ENCODE assay signal across 10 cellular contexts in genomic region chr9:88660611-88661010, GRCh38.
A peak's percentile ranks its signal among the peaks of the same experiment; 100 is the strongest.
DNase-seq lines count a peak whose midpoint lies in the region; ATAC-seq, FAIRE-seq and TF ChIP-seq lines count a peak whose summit lies in the region.
"Had no signal": no experiment of that assay in that cellular context is flagged by ENCODE, and none has a peak within 500 bp of the region (broad histone marks: within the 10 kb centered on the region; RNA-seq: fewer than 3 reads in every experiment).

No MANE protein-coding gene starts in this region.

- H3K9ac ChIP-seq in Karpas-422 (ENCODE audit: low read length) = no peak overlapping the region
- no peak overlapping the region for H3K9ac ChIP-seq in GM12878 (ENCODE audit: control insufficient read depth, insufficient read depth, low read length)
- H3K9ac ChIP-seq in mesenchymal stem cell (ENCODE audit: low read length) = no peak overlapping the region

- no peak overlapping the region for H3K27ac ChIP-seq in Karpas-422 (ENCODE audit: low read length)
- no peak overlapping the region for H3K27ac ChIP-seq in GM12878 (ENCODE audit: control insufficient read depth, insufficient read depth)
- no peak overlapping the region for H3K27ac ChIP-seq in mesenchymal stem cell (ENCODE audit: low read length, poor library complexity, severe bottlenecking)
- H3K27ac ChIP-seq: heart left ventricle, suprapubic skin had no signal

- in situ Hi-C loops in GM12878 (cut with MboI) = no loop called here

- no peak for FAIRE-seq in GM12878 (lab: Jason Lieb, UNC)
- FAIRE-seq: small intestine had no signal

- TF ChIP-seq EP300 in GM12878 (IDR thresholded peaks at IDR 0.05; ENCODE audit: borderline replicate concordance in 1 of 2, control insufficient read depth in 1 of 2, low read depth in 2 of 2, low read length in 2 of 2) = no peak

- H3K9me3 ChIP-seq in Karpas-422 (ENCODE audit: low read length) (no peaks in the 10 kb centered on the region), GM12878 (replicated peaks; ENCODE audit: control insufficient read depth, insufficient read depth, low read length) (no peaks in the 10 kb centered on the region), mesenchymal stem cell (ENCODE audit: control insufficient read depth, low read length) (peaks cover 5% of the 10 kb centered on the region)
- H3K9me3 ChIP-seq: suprapubic skin had no signal

- H3K36me3 ChIP-seq in GM06990 (ENCODE audit: control insufficient read depth, insufficient read depth, low read length) (no peaks in the 10 kb centered on the region), Karpas-422 (ENCODE audit: insufficient read depth, low read length) (no peaks in the 10 kb centered on the region), GM12878 (ENCODE audit: control insufficient read depth in 2 of 2, insufficient read depth in 2 of 2, low read length in 1 of 2) (no peaks in the 10 kb centered on the region), mesenchymal stem cell (ENCODE audit: control insufficient read depth in 1 of 2, insufficient read depth in 2 of 2, low read depth in 1 of 2, low read length in 2 of 2) (no peaks in the 10 kb centered on the region)
- H3K36me3 ChIP-seq: heart left ventricle, suprapubic skin had no signal

- H3K4ac ChIP-seq in mesenchymal stem cell (ENCODE audit: low read depth in 1 of 2, low read length in 2 of 2) = no peak overlapping the region

- POLR2A ChIA-PET in GM12878 (lab: Charles Lee) = no interaction called here

- H3K18ac ChIP-seq in mesenchymal stem cell (ENCODE audit: low read depth in 1 of 2, low read length in 2 of 2) = peak overlapping the region in 1 of 2 experiments; percentile 57

- no peak overlapping the region for H4K91ac ChIP-seq in mesenchymal stem cell (ENCODE audit: low read length)

- no peaks in the 10 kb centered on the region for H3K4me1 ChIP-seq in Karpas-422 (ENCODE audit: low read length)
- H3K4me1 ChIP-seq in GM12878 (ENCODE audit: control insufficient read depth, insufficient read depth, low read length) = no peaks in the 10 kb centered on the region
- no peaks in the 10 kb centered on the region for H3K4me1 ChIP-seq in mesenchymal stem cell (ENCODE audit: control insufficient read depth, insufficient read depth, low read depth, low read length)

- no peak for ATAC-seq in GM12878
- ATAC-seq: heart left ventricle had no signal

- no peak overlapping the region for H2AK5ac ChIP-seq in mesenchymal stem cell (ENCODE audit: low read length, severe bottlenecking)

- H3K79me1 ChIP-seq in mesenchymal stem cell (replicated peaks; ENCODE audit: low read length, poor library complexity, severe bottlenecking) = no peaks in the 10 kb centered on the region

- H2BK120ac ChIP-seq in mesenchymal stem cell (ENCODE audit: low read depth, low read length) = no peak overlapping the region

- TF ChIP-seq POLR2A in GM12878 (IDR thresholded peaks at IDR 0.05; ENCODE audit: low read depth, low read length) = no peak

- no peak overlapping the region for H4K8ac ChIP-seq in mesenchymal stem cell (ENCODE audit: low read length)

- no peak overlapping the region for H2BK12ac ChIP-seq in mesenchymal stem cell (ENCODE audit: low read length in 2 of 2)

- WGBS in GM12878 (ENCODE audit: insufficient coverage, insufficient replicate concordance, low lambda C conversion rate, missing lambda C conversion rate) = 0% methylated on average over 1 of the region's 1 CpG
- 35% methylated on average over 1 of the region's 1 CpG for WGBS in mesenchymal stem cell

- H3K79me2 ChIP-seq in Karpas-422 (ENCODE audit: low read length) (no peaks in the 10 kb centered on the region), GM12878 (ENCODE audit: control insufficient read depth, insufficient read depth, low read length) (no peaks in the 10 kb centered on the region)

- H4K20me1 ChIP-seq in Karpas-422 (ENCODE audit: insufficient read depth, low read depth, low read length) (no peaks in the 10 kb centered on the region), GM12878 (ENCODE audit: control insufficient read depth, insufficient read depth) (no peaks in the 10 kb centered on the region)

- H2BK5ac ChIP-seq in mesenchymal stem cell (ENCODE audit: low read depth, low read length, poor library complexity, severe bottlenecking) = no peak overlapping the region

- no peaks in the 10 kb centered on the region for H3K9me2 ChIP-seq in Karpas-422 (replicated peaks; ENCODE audit: insufficient read depth, low read length)

- no peak overlapping the region for H3K14ac ChIP-seq in mesenchymal stem cell (ENCODE audit: low read length in 2 of 2)

- SMC1A ChIA-PET in GM12878 (lab: Charles Lee; ENCODE audit: uncharacterized antibody, unreplicated experiment) = no interaction called here

- peak; percentile 39 for TF ChIP-seq CTCF in GM06990 (IDR thresholded peaks at IDR 0.05; ENCODE audit: insufficient read depth, low read length, poor library complexity, severe bottlenecking)
- TF ChIP-seq CTCF in GM12878 (IDR thresholded peaks at IDR 0.05 in 2 of 3, conservative IDR thresholded peaks at IDR 0.05 in 1 of 3; ENCODE audit: control insufficient read depth in 2 of 3, extremely low read depth in 1 of 3, insufficient read depth in 1 of 3, low read depth in 3 of 3, low read length in 3 of 3) = peak in 2 of 3 experiments; percentile 6 to 22; a peak in 4 of 6 replicates

- no peak overlapping the region for H2AFZ ChIP-seq in Karpas-422 (ENCODE audit: low read length)
- H2AFZ ChIP-seq in GM12878 (ENCODE audit: control insufficient read depth, low read depth, low read length) = no peak overlapping the region
- H2AFZ ChIP-seq in mesenchymal stem cell (ENCODE audit: low read depth, low read length) = no peak overlapping the region

- H3K27me3 ChIP-seq in GM06990 (replicated peaks; ENCODE audit: control insufficient read depth, insufficient read depth, low read length) = 0 out of 2 replicates have a peak, but pooled peaks cover 1% of the 10 kb centered on the region
- H3K27me3 ChIP-seq in Karpas-422 (ENCODE audit: low read length) = no peaks in the 10 kb centered on the region
- no peaks in the 10 kb centered on the region for H3K27me3 ChIP-seq in GM12878 (replicated peaks in 1 of 2; ENCODE audit: control insufficient read depth in 2 of 2, insufficient read depth in 2 of 2, low read length in 1 of 2)
- no peaks in the 10 kb centered on the region for H3K27me3 ChIP-seq in mesenchymal stem cell (ENCODE audit: control insufficient read depth in 1 of 2, insufficient read depth in 1 of 2, low read length in 2 of 2)
- H3K27me3 ChIP-seq: heart left ventricle, suprapubic skin had no signal

- H3K4me3 ChIP-seq in GM06990 (replicated peaks; ENCODE audit: low read depth, low read length) = no peak overlapping the region
- H3K4me3 ChIP-seq in Karpas-422 (ENCODE audit: low read length) = no peak overlapping the region
- no peak overlapping the region for H3K4me3 ChIP-seq in GM12878
- no peak overlapping the region for H3K4me3 ChIP-seq in mesenchymal stem cell (ENCODE audit: insufficient read depth in 1 of 2, low read depth in 1 of 2, low read length in 2 of 2)
- H3K4me3 ChIP-seq: heart left ventricle, suprapubic skin had no signal

- H3K23ac ChIP-seq in mesenchymal stem cell (ENCODE audit: low read length in 2 of 2) = no peak overlapping the region

- BruUV-seq in GM12878 (replicated peaks; lab: Mats Ljungman, UMichigan) = no TSS peak

- H3K4me2 ChIP-seq in Karpas-422 (ENCODE audit: low read depth, low read length, poor library complexity, severe bottlenecking) = no peak overlapping the region
- no peak overlapping the region for H3K4me2 ChIP-seq in GM12878 (ENCODE audit: control insufficient read depth, insufficient read depth)
- no peak overlapping the region for H3K4me2 ChIP-seq in mesenchymal stem cell (ENCODE audit: low read length, poor library complexity, severe bottlenecking)

- RAD21 ChIA-PET in GM12878 (lab: Charles Lee; ENCODE audit: unreplicated experiment) = no interaction called here

- CTCF ChIA-PET in GM12878 (lab: Yijun Ruan, JAX) = interaction anchor here (0.6 to 1.1 kb wide), 3 partner anchors 340 to 1376 kb away, joined by 3 read pairs; no protein-coding TSS in a partner anchor

- no peak overlapping the region for H2BK15ac ChIP-seq in mesenchymal stem cell (ENCODE audit: low read depth, poor library complexity, severe bottlenecking)

- DNase-seq in GM06990 (ENCODE audit: extremely low read depth, insufficient read length) (no peak), Karpas-422 (peak; percentile 67), GM12878 (ENCODE audit: low read depth, low spot score) (no peak), mesenchymal stem cell (peak; percentile 51), hippocampal formation (lab: John Stamatoyannopoulos, UW) (no peak), COR-L47 (lab: John Stamatoyannopoulos, UW) (no peak)
- DNase-seq in activated CD8-positive, alpha-beta memory T cell treated with anti-CD3 and anti-CD28 coated beads for 24 hours = no peak
- DNase-seq: heart left ventricle, small intestine had no signal

- intact Hi-C loops in GM12878 (cut with micrococcal nuclease; ENCODE audit: unreplicated experiment) = loop anchor here (5.0 kb wide), 1 partner anchor 342 kb away; no protein-coding TSS in a partner anchor

- peak; percentile 39; the same call in 1 of the 2 replicates for TF ChIP-seq RAD21 in GM12878 (IDR thresholded peaks at IDR 0.05; ENCODE audit: insufficient read depth, low read depth, low read length)

TF ChIP-seq in GM12878, 131 proteins besides CTCF, POLR2A, EP300 and RAD21:
- TF ChIP-seq NR2C2 (IDR thresholded peaks at IDR 0.05; ENCODE audit: borderline replicate concordance, control insufficient read depth, insufficient read length, low read depth) (no peak), IKZF1 (conservative IDR thresholded peaks at IDR 0.05) (no peak), SKIL (IDR thresholded peaks at IDR 0.05; ENCODE audit: low read depth, poor library complexity, severe bottlenecking) (no peak), POU2F2 (IDR thresholded peaks at IDR 0.05; ENCODE audit: borderline replicate concordance, low read depth, low read length) (no peak)

Comparison
In these comparisons a context has a peak if more than half of its experiments do, and no peak if none do; other contexts are left out.
1. DNase-seq: peak in Karpas-422 (single experiment) and mesenchymal stem cell (single experiment); none in GM06990 (single experiment), GM12878 (single experiment), hippocampal formation (0 of 2), COR-L47 (single experiment) and activated CD8-positive, alpha-beta memory T cell treated with anti-CD3 and anti-CD28 coated beads for 24 hours (single experiment).